In genomic region chr1:112868191-112868590, GRCh38 we compare ENCODE assay signal across 17 cellular contexts.
DNase-seq lines count a peak whose midpoint lies in the region; TF ChIP-seq lines count a peak whose summit lies in the region.
"Had no signal": no experiment of that assay in that cellular context is flagged by ENCODE, and none has a peak within 500 bp of the region (broad histone marks: within the 10 kb centered on the region; RNA-seq: fewer than 3 reads in every experiment).

No MANE protein-coding gene starts in this region.

- no peak for TF ChIP-seq CTCF in HFFc6 (IDR thresholded peaks at IDR 0.05)
- no peak for TF ChIP-seq CTCF in endodermal cell (conservative IDR thresholded peaks at IDR 0.05)

- H3K4ac ChIP-seq in trophoblast cell (ENCODE audit: low read depth, low read length) = peak overlapping the region; percentile 67

- 78 to 100% methylated on average over 1 to 2 of the region's 2 CpGs for WGBS in endodermal cell (ENCODE audit: insufficient coverage in 1 of 2, insufficient read length in 1 of 2), 2 experiments
- WGBS in trophoblast cell (ENCODE audit: extremely low coverage, insufficient coverage, insufficient read length) = no CpG with 5 or more reads among the region's 2 CpGs

- H3K4me3 Mint-ChIP-seq in HFFc6 (no peak overlapping the region), endodermal cell (no peak overlapping the region)
- H3K4me3 Mint-ChIP-seq: CD4-positive, alpha-beta T cell had no signal

- peaks cover 5% of the 10 kb centered on the region for H3K79me2 ChIP-seq in trophoblast cell (ENCODE audit: control insufficient read depth, insufficient read depth, low read length, poor library complexity)

- H3K4me1 ChIP-seq in endodermal cell (ENCODE audit: control insufficient read depth, insufficient read depth, low read length) (peaks cover 15% of the 10 kb centered on the region), trophoblast cell (ENCODE audit: control insufficient read depth in 1 of 2, insufficient read depth in 2 of 2, low read length in 2 of 2) (peaks cover 15 to 18% of the 10 kb centered on the region in 2 experiments)

- H3K9me3 Mint-ChIP-seq in HFFc6 (no peaks in the 10 kb centered on the region), endodermal cell (no peaks in the 10 kb centered on the region)
- H3K9me3 Mint-ChIP-seq: CD4-positive, alpha-beta T cell had no signal

- H2BK12ac ChIP-seq in trophoblast cell (ENCODE audit: low read length) = peak overlapping the region; percentile 95

- H3K27me3 Mint-ChIP-seq in HFFc6 (ENCODE audit: insufficient read depth) (no peaks in the 10 kb centered on the region; the same call in 1 of the 2 replicates), endodermal cell (ENCODE audit: insufficient read depth) (no peaks in the 10 kb centered on the region)
- H3K27me3 Mint-ChIP-seq: CD4-positive, alpha-beta T cell had no signal

- H3K27ac ChIP-seq in endodermal cell (ENCODE audit: low read depth, low read length) (no peak overlapping the region), trophoblast cell (ENCODE audit: low read depth, low read length) (peak overlapping the region; percentile 19)
- H3K27ac ChIP-seq: A549, C4-2B, KMS-11 had no signal

- H2AFZ ChIP-seq in trophoblast cell (ENCODE audit: insufficient read depth, low read length, poor library complexity) = no peak overlapping the region

- peak overlapping the region; percentile 96 for H3K14ac ChIP-seq in trophoblast cell (ENCODE audit: low read length)

- H4K91ac ChIP-seq in trophoblast cell (ENCODE audit: low read depth, low read length) = peak overlapping the region; percentile 98

- H3K4me3 ChIP-seq in H7 (ENCODE audit: insufficient read depth, low read depth, low read length) (no peak overlapping the region), endodermal cell (ENCODE audit: low read length) (no peak overlapping the region), trophoblast cell (ENCODE audit: low read depth, low read length) (no peak overlapping the region)
- H3K4me3 ChIP-seq: A549, GM12878 had no signal

- peak overlapping the region; percentile 92 for H2AK5ac ChIP-seq in trophoblast cell (ENCODE audit: low read length)

- no peak overlapping the region for H4K12ac ChIP-seq in trophoblast cell (ENCODE audit: low read depth, low read length)

- peaks cover 59% of the 10 kb centered on the region for H3K4me1 Mint-ChIP-seq in HFFc6 (ENCODE audit: low read depth)
- peaks cover 41% of the 10 kb centered on the region for H3K4me1 Mint-ChIP-seq in endodermal cell

- peak overlapping the region; percentile 96 for H3K18ac ChIP-seq in trophoblast cell (ENCODE audit: low read length)

- peak overlapping the region; percentile 99 for H2BK120ac ChIP-seq in trophoblast cell (ENCODE audit: insufficient read depth, low read length, poor library complexity)

- H3K36me3 ChIP-seq in H7 (replicated peaks; ENCODE audit: control insufficient read depth, insufficient read depth, low read length) (no peaks in the 10 kb centered on the region), endodermal cell (ENCODE audit: control insufficient read depth, insufficient read depth, low read length) (no peaks in the 10 kb centered on the region), trophoblast cell (ENCODE audit: control insufficient read depth in 1 of 2, insufficient read depth in 2 of 2, low read length in 2 of 2) (peaks cover 0 to 2% of the 10 kb centered on the region in 2 experiments)

- H2BK5ac ChIP-seq in trophoblast cell (ENCODE audit: low read depth, low read length, poor library complexity) = peak overlapping the region; percentile 90

- H4K8ac ChIP-seq in trophoblast cell (ENCODE audit: low read depth, low read length) = peak overlapping the region; percentile 69

- no peak overlapping the region for H3K9ac ChIP-seq in endodermal cell (ENCODE audit: extremely low read depth, low read length, poor library complexity, severe bottlenecking)
- H3K9ac ChIP-seq in trophoblast cell (ENCODE audit: low read length) = no peak overlapping the region
- H3K9ac ChIP-seq: KMS-11 had no signal

- DNase-seq in H7 = peak; percentile 4
- DNase-seq in HFFc6 = no peak
- DNase-seq in endodermal cell = peak; percentile 59
- no peak for DNase-seq in trophoblast cell
- no peak for DNase-seq in 8988T
- DNase-seq in kidney glomerular epithelial cell (lab: John Stamatoyannopoulos, UW) = no peak
- DNase-seq in NCI-H774 (lab: John Stamatoyannopoulos, UW) = no peak
- no peak for DNase-seq in GM03348 (ENCODE audit: low spot score)
- DNase-seq: AML-193; Calu3; CD4-positive, alpha-beta T cell; DMS79 treated with DMSO at 0.1 percent for 48 hours; GF-D8 had no signal

- peaks cover 34% of the 10 kb centered on the region for H3K79me1 ChIP-seq in trophoblast cell (ENCODE audit: low read length)

- H3K27ac Mint-ChIP-seq in HFFc6 = peak overlapping the region; percentile 57
- H3K27ac Mint-ChIP-seq in endodermal cell = peak overlapping the region; percentile 67
- H3K27ac Mint-ChIP-seq: CD4-positive, alpha-beta T cell had no signal

- H3K27me3 ChIP-seq in H7 (ENCODE audit: control insufficient read depth, insufficient read depth, low read length) (no peaks in the 10 kb centered on the region), endodermal cell (ENCODE audit: control insufficient read depth, insufficient read depth, low read length, poor library complexity, severe bottlenecking) (no peaks in the 10 kb centered on the region), trophoblast cell (ENCODE audit: insufficient read depth, low read length) (no peaks in the 10 kb centered on the region)

- H3K36me3 Mint-ChIP-seq in HFFc6 (ENCODE audit: low read depth) = no peaks in the 10 kb centered on the region
- peaks cover 6% of the 10 kb centered on the region for H3K36me3 Mint-ChIP-seq in endodermal cell (ENCODE audit: low read depth)

- H3K9me3 ChIP-seq in endodermal cell (ENCODE audit: control insufficient read depth, low read length) (no peaks in the 10 kb centered on the region), trophoblast cell (ENCODE audit: insufficient read depth, low read depth, low read length) (no peaks in the 10 kb centered on the region)
- H3K9me3 ChIP-seq: A549 had no signal

- H3K23ac ChIP-seq in trophoblast cell (ENCODE audit: low read length) = no peak overlapping the region

- H3K4me2 ChIP-seq in trophoblast cell (ENCODE audit: low read length) = no peak overlapping the region
- H3K4me2 ChIP-seq: A549, KMS-11 had no signal

Comparison
In these comparisons a context has a peak if more than half of its experiments do, and no peak if none do; other contexts are left out.
1. DNase-seq: peak in H7 (single experiment) and endodermal cell (single experiment); none in HFFc6 (single experiment), trophoblast cell (0 of 2), 8988T (single experiment), kidney glomerular epithelial cell (single experiment), NCI-H774 (single experiment) and GM03348 (single experiment).